ENCODE assay signal across 16 cellular contexts in genomic region chr2:134665729-134666506, GRCh38. TPM values are rescaled to one million over a fixed set of nuclear protein-coding genes. Genes with fewer than 3 reads are reported as not detected.
DNase-seq lines count a peak whose midpoint lies in the region; ATAC-seq lines count a peak whose summit lies in the region.
"Had no signal": no experiment of that assay in that cellular context is flagged by ENCODE, and none has a peak within 500 bp of the region (broad histone marks: within the 10 kb centered on the region; RNA-seq: fewer than 3 reads in every experiment).

No MANE protein-coding gene starts in this region.

- intact Hi-C loops in left colon (cut with DNase I, micrococcal nuclease), result no loop called here

- H3K9me3 Mint-ChIP-seq in activated naive CD4-positive, alpha-beta T cell treated with anti-CD3 and anti-CD28 coated beads, Interleukin-2, amount 50 U/mL, for 24 hours, result no peaks in the 10 kb centered on the region
- H3K9me3 Mint-ChIP-seq in activated naive CD4-positive, alpha-beta T cell treated with anti-CD3 and anti-CD28 coated beads, Interleukin-2, amount 10 ng/mL, durations not matched to agents 7 days and 5 days, result no peaks in the 10 kb centered on the region
- H3K9me3 Mint-ChIP-seq in effector memory CD8-positive, alpha-beta T cell, result no peaks in the 10 kb centered on the region
- no peaks in the 10 kb centered on the region for H3K9me3 Mint-ChIP-seq in stimulated activated memory B cell treated with anti-CD40 and anti-IgM and Interleukin-4, amounts not matched to agents 10 μg/mL and 1 μg/mL and 100 μg/mL, for 72 hours

- peaks cover 68% of the 10 kb centered on the region for H3K4me1 Mint-ChIP-seq in activated naive CD4-positive, alpha-beta T cell treated with anti-CD3 and anti-CD28 coated beads, Interleukin-2, amount 50 U/mL, for 24 hours
- peaks cover 59% of the 10 kb centered on the region for H3K4me1 Mint-ChIP-seq in activated naive CD4-positive, alpha-beta T cell treated with anti-CD3 and anti-CD28 coated beads, Interleukin-2, amount 10 ng/mL, durations not matched to agents 7 days and 5 days
- H3K4me1 Mint-ChIP-seq in effector memory CD8-positive, alpha-beta T cell (ENCODE audit: low read depth in 2 of 2), result peaks cover 55 to 80% of the 10 kb centered on the region in 2 donors
- H3K4me1 Mint-ChIP-seq in stimulated activated memory B cell treated with anti-CD40 and anti-IgM and Interleukin-4, amounts not matched to agents 10 μg/mL and 1 μg/mL and 100 μg/mL, for 72 hours, result peaks cover 38% of the 10 kb centered on the region

- peaks cover 4% of the 10 kb centered on the region for H3K27me3 Mint-ChIP-seq in activated naive CD4-positive, alpha-beta T cell treated with anti-CD3 and anti-CD28 coated beads, Interleukin-2, amount 50 U/mL, for 24 hours
- H3K27me3 Mint-ChIP-seq in activated naive CD4-positive, alpha-beta T cell treated with anti-CD3 and anti-CD28 coated beads, Interleukin-2, amount 10 ng/mL, durations not matched to agents 7 days and 5 days, result peaks cover 78% of the 10 kb centered on the region
- H3K27me3 Mint-ChIP-seq in effector memory CD8-positive, alpha-beta T cell, result no peaks in the 10 kb centered on the region
- H3K27me3 Mint-ChIP-seq in stimulated activated memory B cell treated with anti-CD40 and anti-IgM and Interleukin-4, amounts not matched to agents 10 μg/mL and 1 μg/mL and 100 μg/mL, for 72 hours, result no peaks in the 10 kb centered on the region

- H3K4me3 Mint-ChIP-seq in activated naive CD4-positive, alpha-beta T cell treated with anti-CD3 and anti-CD28 coated beads, Interleukin-2, amount 50 U/mL, for 24 hours, result no peak overlapping the region
- H3K4me3 Mint-ChIP-seq in activated naive CD4-positive, alpha-beta T cell treated with anti-CD3 and anti-CD28 coated beads, Interleukin-2, amount 10 ng/mL, durations not matched to agents 7 days and 5 days, result no peak overlapping the region
- H3K4me3 Mint-ChIP-seq in effector memory CD8-positive, alpha-beta T cell, result peak overlapping the region; percentile 73 to 87
- H3K4me3 Mint-ChIP-seq in stimulated activated memory B cell treated with anti-CD40 and anti-IgM and Interleukin-4, amounts not matched to agents 10 μg/mL and 1 μg/mL and 100 μg/mL, for 72 hours, result no peak overlapping the region

- no peaks in the 10 kb centered on the region for H3K36me3 Mint-ChIP-seq in activated naive CD4-positive, alpha-beta T cell treated with anti-CD3 and anti-CD28 coated beads, Interleukin-2, amount 50 U/mL, for 24 hours
- H3K36me3 Mint-ChIP-seq in activated naive CD4-positive, alpha-beta T cell treated with anti-CD3 and anti-CD28 coated beads, Interleukin-2, amount 10 ng/mL, durations not matched to agents 7 days and 5 days, result no peaks in the 10 kb centered on the region
- peaks cover 11% of the 10 kb centered on the region for H3K36me3 Mint-ChIP-seq in effector memory CD8-positive, alpha-beta T cell (ENCODE audit: insufficient read depth)
- no peaks in the 10 kb centered on the region for H3K36me3 Mint-ChIP-seq in stimulated activated memory B cell treated with anti-CD40 and anti-IgM and Interleukin-4, amounts not matched to agents 10 μg/mL and 1 μg/mL and 100 μg/mL, for 72 hours

- CTCF ChIA-PET in activated naive CD4-positive, alpha-beta T cell treated with anti-CD3 and anti-CD28 coated beads, Interleukin-2, amount 10 ng/mL, durations not matched to agents 7 days and 5 days (lab: Charles Lee), result interaction anchor here (1.0 kb wide), 1 partner anchor 9 kb away, joined by 3 read pairs; no protein-coding TSS in a partner anchor

- H3K27ac Mint-ChIP-seq in activated naive CD4-positive, alpha-beta T cell treated with anti-CD3 and anti-CD28 coated beads, Interleukin-2, amount 50 U/mL, for 24 hours, result peak overlapping the region; percentile 43
- no peak overlapping the region for H3K27ac Mint-ChIP-seq in activated naive CD4-positive, alpha-beta T cell treated with anti-CD3 and anti-CD28 coated beads, Interleukin-2, amount 10 ng/mL, durations not matched to agents 7 days and 5 days
- H3K27ac Mint-ChIP-seq in effector memory CD8-positive, alpha-beta T cell, result peak overlapping the region; percentile 94 to 98
- peak overlapping the region; percentile 41 for H3K27ac Mint-ChIP-seq in stimulated activated memory B cell treated with anti-CD40 and anti-IgM and Interleukin-4, amounts not matched to agents 10 μg/mL and 1 μg/mL and 100 μg/mL, for 72 hours

- no peak for DNase-seq in activated naive CD4-positive, alpha-beta T cell treated with anti-CD3 and anti-CD28 coated beads, Interleukin-2, amount 10 ng/mL, durations not matched to agents 7 days and 5 days
- DNase-seq in NCI-H2171 treated with DMSO at 0.1 percent for 48 hours (lab: John Stamatoyannopoulos, UW) (peak; percentile 89), NCI-H748 treated with DMSO at 0.1 percent for 48 hours (lab: John Stamatoyannopoulos, UW) (no peak), left colon (no peak), T-helper 1 cell (no peak)
- no peak for DNase-seq in effector memory CD8-positive, alpha-beta T cell
- DNase-seq: Karpas-422, MM.1S, NCI-H1105 treated with DMSO at 0.1 percent for 48 hours, NCI-H187, NCI-H2227 treated with DMSO at 0.1 percent for 48 hours, NCI-H526 treated with DMSO at 0.1 percent for 48 hours, PC-9 had no signal

- no peak for ATAC-seq in effector memory CD8-positive, alpha-beta T cell (replicated peaks)
- no peak for ATAC-seq in stimulated activated memory B cell treated with anti-CD40 and anti-IgM and Interleukin-4, amounts not matched to agents 10 μg/mL and 1 μg/mL and 100 μg/mL, for 72 hours
- ATAC-seq in left colon, result no peak
- ATAC-seq: HepG2 had no signal

RNA-seq across cellular contexts. Expression of gene TMEM163, which starts 52.9 kb away (rescaled TPM):
- under 1 TPM in 1 of 2 donors, not detected in 1; 0.25 TPM for total RNA-seq in left colon
- total RNA-seq: HepG2 had no signal

Comparison
In these comparisons a context has a peak if more than half of its experiments do, and no peak if none do; other contexts are left out.
1. H3K4me3 Mint-ChIP-seq: peak in effector memory CD8-positive, alpha-beta T cell (2 of 2); none in activated naive CD4-positive, alpha-beta T cell treated with anti-CD3 and anti-CD28 coated beads, Interleukin-2, amount 50 U/mL, for 24 hours (single experiment), activated naive CD4-positive, alpha-beta T cell treated with anti-CD3 and anti-CD28 coated beads, Interleukin-2, amount 10 ng/mL, durations not matched to agents 7 days and 5 days (single experiment) and stimulated activated memory B cell treated with anti-CD40 and anti-IgM and Interleukin-4, amounts not matched to agents 10 μg/mL and 1 μg/mL and 100 μg/mL, for 72 hours (single experiment).